Comparison of ENCODE assay signal across 8 cellular contexts in the genomic region with DNA sequence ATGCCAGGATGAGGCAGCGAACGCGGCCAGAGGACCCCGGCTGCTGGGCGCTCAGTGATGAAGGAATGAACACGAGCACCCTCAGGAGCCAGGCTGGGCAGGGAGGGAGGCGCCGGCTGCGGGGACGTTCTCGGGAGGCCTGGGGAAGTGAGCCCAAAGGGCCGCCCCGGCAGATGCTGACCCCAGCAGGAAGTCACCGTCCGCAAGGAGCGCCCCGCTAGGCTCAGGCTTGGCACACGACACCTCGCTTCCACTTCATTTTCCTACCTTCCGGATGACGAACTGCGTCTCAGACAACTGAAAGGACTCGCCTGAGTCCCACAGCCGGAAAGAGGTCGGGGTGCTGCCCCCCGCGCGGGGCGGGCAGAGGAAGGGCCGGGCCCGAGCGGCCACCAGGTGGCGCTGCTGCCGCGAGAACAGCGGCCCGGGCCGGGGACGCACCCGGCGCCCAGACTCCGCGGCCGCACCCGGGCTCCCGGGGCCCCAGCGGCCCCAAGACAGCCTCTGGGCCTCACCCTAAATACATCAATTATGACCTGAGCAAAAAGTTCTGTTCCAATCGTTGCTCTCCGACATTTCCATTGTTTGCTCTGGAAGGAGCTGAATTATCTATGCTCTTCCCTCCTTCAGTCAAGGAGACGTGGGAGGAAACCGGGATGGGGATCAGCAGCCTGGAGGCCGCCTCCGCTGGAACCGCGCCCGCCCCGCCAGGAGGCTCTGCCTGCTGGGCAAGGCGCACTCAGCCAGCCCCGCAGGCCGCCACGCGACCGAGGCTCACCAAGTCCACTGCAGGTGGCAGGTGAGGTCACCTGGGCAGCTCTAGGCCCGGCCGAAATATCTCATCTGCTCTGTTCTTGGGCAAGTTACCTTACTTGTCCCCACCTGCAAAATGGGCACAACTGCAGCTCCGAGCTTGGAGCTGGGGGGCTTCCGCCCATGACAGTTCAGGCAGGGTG.
A peak's percentile ranks its signal among the peaks of the same experiment; 100 is the strongest.
DNase-seq lines count a peak whose midpoint lies in the region; ATAC-seq, FAIRE-seq and TF ChIP-seq lines count a peak whose summit lies in the region.

No MANE protein-coding gene starts in this region.

- no peaks in the 10 kb centered on the region for H3K9me3 Mint-ChIP-seq in activated naive CD8-positive, alpha-beta T cell (ENCODE audit: low read depth)

- H3K27me3 ChIP-seq in HCT116 (ENCODE audit: insufficient read depth, low read length) (no peaks in the 10 kb centered on the region), psoas muscle (ENCODE audit: insufficient read depth in 3 of 3, low read length in 2 of 3) (peaks cover 0 to under 1% (median 0%) of the 10 kb centered on the region in 3 donors)

- POLR2A ChIA-PET in HCT116 (lab: Charles Lee): no interaction called here

- H3K27ac Mint-ChIP-seq in activated naive CD8-positive, alpha-beta T cell: no peak overlapping the region

- peak; percentile 96 for ATAC-seq in HCT116
- ATAC-seq in left cardiac atrium: peak; percentile 83 to 87
- peak; percentile 61 to 92 (median 82) for ATAC-seq in psoas muscle

- intact Hi-C loops in HCT116 (cut with micrococcal nuclease) (loop anchor here (1.0 to 5.0 kb wide), 3 partner anchors 237 to 500 kb away; no protein-coding TSS in a partner anchor), left cardiac atrium (cut with DNase I) (loop anchor here (1.0 to 2.0 kb wide), 2 partner anchors 327 to 328 kb away; no protein-coding TSS in a partner anchor), psoas muscle (cut with DNase I) (loop anchor here (1.0 to 5.0 kb wide), 3 partner anchors 175 to 327 kb away; a partner anchor contains a TSS)

- peak; percentile 79 for TF ChIP-seq RAD21 in HCT116 (IDR thresholded peaks at IDR 0.05; ENCODE audit: low read depth)

- H3K36me3 ChIP-seq in HCT116 (ENCODE audit: control insufficient read depth in 1 of 2, insufficient read depth in 2 of 2, low read length in 2 of 2) (no peaks in the 10 kb centered on the region), psoas muscle (ENCODE audit: insufficient read depth in 1 of 2, low read depth in 1 of 2) (no peaks in the 10 kb centered on the region)

- FAIRE-seq in urothelium cell line (lab: Jason Lieb, UNC): no peak

- no peaks in the 10 kb centered on the region for H4K20me1 ChIP-seq in HCT116 (ENCODE audit: insufficient read depth)

- H3K4me3 Mint-ChIP-seq in activated naive CD8-positive, alpha-beta T cell: peak overlapping the region; percentile 69

- H3K4me3 ChIP-seq in HCT116 (replicated peaks in 1 of 2; ENCODE audit: low read depth in 1 of 2, low read length in 2 of 2) (no peak overlapping the region), psoas muscle (peak overlapping the region; percentile 49)

- RAD21 ChIA-PET in HCT116 (lab: Charles Lee; ENCODE audit: low non-redundant PET in 1 of 2, low total read pairs in 2 of 2, uncharacterized antibody in 2 of 2, unreplicated experiment in 2 of 2): interaction anchor here (0.9 to 1.4 kb wide), 3 partner anchors 326 to 327 kb away, joined by 3 to 6 read pairs (median 4); no protein-coding TSS in a partner anchor

- TF ChIP-seq CTCF in HCT116 (IDR thresholded peaks at IDR 0.05 in 2 of 3, conservative IDR thresholded peaks at IDR 0.05 in 1 of 3; ENCODE audit: borderline replicate concordance in 1 of 3, insufficient read depth in 1 of 3, low read depth in 2 of 3, low read length in 2 of 3) (peak; percentile 73 to 90 (median 83)), psoas muscle (IDR thresholded peaks at IDR 0.05) (peak; percentile 99)

- BruUV-seq in HCT116 (replicated peaks; lab: Mats Ljungman, UMichigan): no TSS peak

- H3K9me2 ChIP-seq in HCT116 (ENCODE audit: insufficient read depth): no peaks in the 10 kb centered on the region

- H3K27me3 Mint-ChIP-seq in activated naive CD8-positive, alpha-beta T cell: peaks cover 4% of the 10 kb centered on the region

- TF ChIP-seq POLR2A in HCT116 (IDR thresholded peaks at IDR 0.05; ENCODE audit: borderline replicate concordance, extremely low read depth, insufficient read depth, insufficient read length): no peak

- peak overlapping the region; percentile 35 for H2AFZ ChIP-seq in HCT116 (ENCODE audit: low read depth, low read length, poor library complexity, severe bottlenecking)

- WGBS in psoas muscle, 3 donors: 18 to 27% (median 19%) methylated on average over 65 to 67 of the region's 67 CpGs

- CTCF ChIA-PET in HCT116 (lab: Charles Lee): interaction anchor here (2.5 to 2.9 kb wide), 2 partner anchors 237 to 327 kb away, joined by 20 to 21 read pairs; no protein-coding TSS in a partner anchor

- peak overlapping the region; percentile 38 for H3K4me2 ChIP-seq in HCT116 (ENCODE audit: low read length)

- DNase-seq in COLO829 (ENCODE audit: low spot score): peak; percentile 2
- DNase-seq in HCT116 (ENCODE audit: low read depth, low spot score): no peak
- peak; percentile 6 for DNase-seq in RPMI7951 (ENCODE audit: low read depth)
- DNase-seq in left cardiac atrium: peak; percentile 68
- peak; percentile 58 to 68 for DNase-seq in psoas muscle
- peak; percentile 76 for DNase-seq in urothelium cell line (ENCODE audit: low spot score)
- DNase-seq in NCI-H1048 (lab: John Stamatoyannopoulos, UW): no peak

- no peaks in the 10 kb centered on the region for H3K79me2 ChIP-seq in HCT116 (ENCODE audit: insufficient read depth, low read length)

- H3K9me3 ChIP-seq in HCT116 (ENCODE audit: control insufficient read depth in 1 of 2, insufficient read depth in 1 of 2, low read depth in 1 of 2, low read length in 2 of 2) (no peaks in the 10 kb centered on the region; a peak in 1 of 4 replicates), psoas muscle (no peaks in the 10 kb centered on the region)

- no peaks in the 10 kb centered on the region for H3K36me3 Mint-ChIP-seq in activated naive CD8-positive, alpha-beta T cell

- H3K9ac ChIP-seq in HCT116 (ENCODE audit: low read length): no peak overlapping the region

- H3K4me1 Mint-ChIP-seq in activated naive CD8-positive, alpha-beta T cell (ENCODE audit: low read depth): peaks cover 5% of the 10 kb centered on the region

- peaks cover 0 to 3% of the 10 kb centered on the region in 2 experiments; a peak in 1 of 4 replicates for H3K4me1 ChIP-seq in HCT116 (ENCODE audit: control insufficient read depth in 1 of 2, insufficient read depth in 2 of 2, low read length in 2 of 2)
- no peaks in the 10 kb centered on the region for H3K4me1 ChIP-seq in psoas muscle

- no peak overlapping the region for H3K27ac ChIP-seq in HCT116 (ENCODE audit: low read depth, low read length)
- H3K27ac ChIP-seq in psoas muscle: no peak overlapping the region

TF ChIP-seq in HCT116, 20 proteins besides CTCF, POLR2A, EP300 and RAD21 (continues in another document):
- TF ChIP-seq YY1 (IDR thresholded peaks at IDR 0.05; ENCODE audit: extremely low read depth, insufficient replicate concordance, low read depth, low read length): no peak
- TF ChIP-seq, protein P1, sequence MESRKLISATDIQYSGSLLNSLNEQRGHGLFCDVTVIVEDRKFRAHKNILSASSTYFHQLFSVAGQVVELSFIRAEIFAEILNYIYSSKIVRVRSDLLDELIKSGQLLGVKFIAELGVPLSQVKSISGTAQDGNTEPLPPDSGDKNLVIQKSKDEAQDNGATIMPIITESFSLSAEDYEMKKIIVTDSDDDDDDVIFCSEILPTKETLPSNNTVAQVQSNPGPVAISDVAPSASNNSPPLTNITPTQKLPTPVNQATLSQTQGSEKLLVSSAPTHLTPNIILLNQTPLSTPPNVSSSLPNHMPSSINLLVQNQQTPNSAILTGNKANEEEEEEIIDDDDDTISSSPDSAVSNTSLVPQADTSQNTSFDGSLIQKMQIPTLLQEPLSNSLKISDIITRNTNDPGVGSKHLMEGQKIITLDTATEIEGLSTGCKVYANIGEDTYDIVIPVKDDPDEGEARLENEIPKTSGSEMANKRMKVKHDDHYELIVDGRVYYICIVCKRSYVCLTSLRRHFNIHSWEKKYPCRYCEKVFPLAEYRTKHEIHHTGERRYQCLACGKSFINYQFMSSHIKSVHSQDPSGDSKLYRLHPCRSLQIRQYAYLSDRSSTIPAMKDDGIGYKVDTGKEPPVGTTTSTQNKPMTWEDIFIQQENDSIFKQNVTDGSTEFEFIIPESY (IDR thresholded peaks at IDR 0.05; ENCODE audit: extremely low read depth, insufficient replicate concordance, low read length): no peak
- no peak for TF ChIP-seq FOSL1 (IDR thresholded peaks at IDR 0.05; ENCODE audit: low read depth)
- TF ChIP-seq TCF7L2 (IDR thresholded peaks at IDR 0.05; ENCODE audit: borderline replicate concordance, extremely low read depth, insufficient read depth, insufficient read length): no peak
- TF ChIP-seq CBX3 (IDR thresholded peaks at IDR 0.05; ENCODE audit: low read depth): no peak
- TF ChIP-seq, protein P2, sequence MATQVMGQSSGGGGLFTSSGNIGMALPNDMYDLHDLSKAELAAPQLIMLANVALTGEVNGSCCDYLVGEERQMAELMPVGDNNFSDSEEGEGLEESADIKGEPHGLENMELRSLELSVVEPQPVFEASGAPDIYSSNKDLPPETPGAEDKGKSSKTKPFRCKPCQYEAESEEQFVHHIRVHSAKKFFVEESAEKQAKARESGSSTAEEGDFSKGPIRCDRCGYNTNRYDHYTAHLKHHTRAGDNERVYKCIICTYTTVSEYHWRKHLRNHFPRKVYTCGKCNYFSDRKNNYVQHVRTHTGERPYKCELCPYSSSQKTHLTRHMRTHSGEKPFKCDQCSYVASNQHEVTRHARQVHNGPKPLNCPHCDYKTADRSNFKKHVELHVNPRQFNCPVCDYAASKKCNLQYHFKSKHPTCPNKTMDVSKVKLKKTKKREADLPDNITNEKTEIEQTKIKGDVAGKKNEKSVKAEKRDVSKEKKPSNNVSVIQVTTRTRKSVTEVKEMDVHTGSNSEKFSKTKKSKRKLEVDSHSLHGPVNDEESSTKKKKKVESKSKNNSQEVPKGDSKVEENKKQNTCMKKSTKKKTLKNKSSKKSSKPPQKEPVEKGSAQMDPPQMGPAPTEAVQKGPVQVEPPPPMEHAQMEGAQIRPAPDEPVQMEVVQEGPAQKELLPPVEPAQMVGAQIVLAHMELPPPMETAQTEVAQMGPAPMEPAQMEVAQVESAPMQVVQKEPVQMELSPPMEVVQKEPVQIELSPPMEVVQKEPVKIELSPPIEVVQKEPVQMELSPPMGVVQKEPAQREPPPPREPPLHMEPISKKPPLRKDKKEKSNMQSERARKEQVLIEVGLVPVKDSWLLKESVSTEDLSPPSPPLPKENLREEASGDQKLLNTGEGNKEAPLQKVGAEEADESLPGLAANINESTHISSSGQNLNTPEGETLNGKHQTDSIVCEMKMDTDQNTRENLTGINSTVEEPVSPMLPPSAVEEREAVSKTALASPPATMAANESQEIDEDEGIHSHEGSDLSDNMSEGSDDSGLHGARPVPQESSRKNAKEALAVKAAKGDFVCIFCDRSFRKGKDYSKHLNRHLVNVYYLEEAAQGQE (IDR thresholded peaks at IDR 0.05; ENCODE audit: low read depth): no peak
- TF ChIP-seq ELF1 (IDR thresholded peaks at IDR 0.05; ENCODE audit: borderline replicate concordance, low read depth): no peak
- no peak for TF ChIP-seq ZFX (IDR thresholded peaks at IDR 0.05)
- no peak for TF ChIP-seq EZH2phosphoT487 (IDR thresholded peaks at IDR 0.05; ENCODE audit: borderline replicate concordance)
- no peak for TF ChIP-seq SP1 (IDR thresholded peaks at IDR 0.05; ENCODE audit: low read depth)
- no peak for TF ChIP-seq JUND (IDR thresholded peaks at IDR 0.05)
- no peak for TF ChIP-seq SRF (IDR thresholded peaks at IDR 0.05; ENCODE audit: low read depth)

Comparison
In these comparisons a context has a peak if more than half of its experiments do, and no peak if none do; other contexts are left out.
1. DNase-seq: peak in COLO829 (single experiment), RPMI7951 (single experiment), left cardiac atrium (single experiment), psoas muscle (2 of 2) and urothelium cell line (single experiment); none in HCT116 (single experiment) and NCI-H1048 (single experiment).
2. Peak in every context shown above with its lines, with median percentiles within 50 percentile points of each other: ATAC-seq.